ENCODE assay signal across 18 cellular contexts in the genomic region with DNA sequence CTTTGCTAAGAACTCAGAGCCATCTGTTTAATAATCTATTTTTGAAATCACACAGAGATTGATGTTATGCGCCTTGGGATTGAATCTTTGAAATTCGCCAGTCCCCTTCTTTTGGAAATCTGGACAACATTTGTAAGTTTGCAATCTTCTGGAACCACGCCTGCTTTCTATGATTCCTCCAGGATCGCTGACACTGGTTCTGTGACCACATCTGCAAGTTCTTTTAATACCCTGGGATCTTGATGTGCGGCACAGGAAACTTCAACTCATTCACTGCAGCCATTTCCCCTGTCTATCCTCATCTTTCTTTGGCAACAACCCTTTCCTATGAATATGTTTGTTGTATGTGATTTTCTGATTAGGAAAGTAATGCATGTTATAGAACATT.
"Had no signal": no experiment of that assay in that cellular context is flagged by ENCODE, and none has a peak within 500 bp of the region (broad histone marks: within the 10 kb centered on the region; RNA-seq: fewer than 3 reads in every experiment).

No MANE protein-coding gene starts in this region.

- H2AFZ ChIP-seq: hepatocyte had no signal

- H3K27me3 ChIP-seq: hepatocyte, neutrophil, right lobe of liver, stomach, suprapubic skin, tibial artery, upper lobe of right lung, vagina had no signal

- H3K9me3 ChIP-seq: mucosa of descending colon, neutrophil, psoas muscle, right lobe of liver, stomach, suprapubic skin, tibial artery, upper lobe of right lung, vagina had no signal

- DNase-seq: cerebellar nuclear complex; effector CD8-positive, alpha-beta T cell; mucosa of descending colon; naive thymus-derived CD8-positive, alpha-beta T cell; psoas muscle; retina; right lobe of liver; stimulated activated CD4-positive, alpha-beta T cell treated with anti-CD3 and anti-CD28 coated beads, Interleukin-12 subunit alpha, Interleukin-12 subunit beta, amount 100 ng/mL, for 4 hours; stimulated activated naive CD4-positive, alpha-beta T cell; stomach; tibial artery; upper lobe of right lung had no signal

- H3K4me1 ChIP-seq: psoas muscle, right lobe of liver, stomach, suprapubic skin, tibial artery, upper lobe of right lung, vagina had no signal

- H3K27ac ChIP-seq: coronary artery, hepatocyte, neutrophil, psoas muscle, right lobe of liver, stomach, suprapubic skin, tibial artery, upper lobe of right lung, vagina had no signal

- ATAC-seq: mucosa of descending colon; naive thymus-derived CD8-positive, alpha-beta T cell; upper lobe of right lung had no signal

- H3K36me3 ChIP-seq: neutrophil, right lobe of liver, stomach, suprapubic skin, tibial artery, upper lobe of right lung, vagina had no signal

- H3K4me3 ChIP-seq: coronary artery, hepatocyte, mucosa of descending colon, psoas muscle, right lobe of liver, skin epidermis, stomach, suprapubic skin, tibial artery, upper lobe of right lung, vagina had no signal

- H3K79me2 ChIP-seq: hepatocyte had no signal

- H3K4me2 ChIP-seq: hepatocyte had no signal
